Comparison of ENCODE assay signal across 1 cellular context in the genomic region with DNA sequence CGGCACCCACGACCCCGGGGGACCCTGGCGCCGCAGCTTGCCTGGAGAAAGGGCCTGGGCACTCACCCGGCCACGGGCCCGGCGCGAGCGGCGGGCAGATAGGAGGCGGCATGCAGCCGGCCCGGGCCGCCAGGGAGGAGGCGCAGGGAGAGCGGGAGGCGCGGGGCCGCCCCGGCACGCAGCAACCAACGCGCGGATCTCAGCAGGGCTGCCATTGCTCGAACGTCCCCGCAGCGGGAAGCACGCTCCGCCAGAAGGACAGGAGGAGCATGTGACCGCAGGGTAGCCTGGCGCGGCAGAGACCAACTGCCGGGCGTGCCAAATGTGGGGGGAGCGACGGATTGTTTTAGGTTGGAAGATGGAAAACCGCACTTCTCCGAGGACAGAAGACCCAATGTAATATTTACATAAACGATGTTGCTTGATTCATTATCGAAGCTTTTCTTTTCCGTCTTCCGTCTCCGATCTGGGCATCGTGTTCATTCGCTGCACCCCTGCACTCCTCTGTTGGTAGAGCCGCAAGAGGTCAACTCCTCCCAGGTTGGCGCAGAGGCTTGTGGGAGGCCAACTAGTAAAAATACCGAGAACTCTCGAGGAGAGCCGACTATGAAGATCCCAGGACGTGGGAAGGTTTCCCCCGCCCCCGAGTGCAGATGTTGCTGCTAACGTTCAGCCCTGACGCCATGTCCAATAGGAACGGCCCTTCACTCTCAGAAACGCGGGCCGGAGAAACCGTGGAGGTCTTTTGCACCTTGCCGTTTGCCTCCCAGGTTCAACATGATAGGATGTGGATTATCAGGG.
A peak's percentile ranks its signal among the peaks of the same experiment; 100 is the strongest.
TF ChIP-seq lines count a peak whose summit lies in the region.

Gene LRPPRC (minus strand): TSS at position 257 of the 801 bp plus-strand sequence. CDS start 42 bp downstream, at position 215.

TF ChIP-seq in GM12878, 131 proteins besides CTCF, POLR2A, EP300 and RAD21 (continued from another document and continues in another):
- TF ChIP-seq, protein P1, sequence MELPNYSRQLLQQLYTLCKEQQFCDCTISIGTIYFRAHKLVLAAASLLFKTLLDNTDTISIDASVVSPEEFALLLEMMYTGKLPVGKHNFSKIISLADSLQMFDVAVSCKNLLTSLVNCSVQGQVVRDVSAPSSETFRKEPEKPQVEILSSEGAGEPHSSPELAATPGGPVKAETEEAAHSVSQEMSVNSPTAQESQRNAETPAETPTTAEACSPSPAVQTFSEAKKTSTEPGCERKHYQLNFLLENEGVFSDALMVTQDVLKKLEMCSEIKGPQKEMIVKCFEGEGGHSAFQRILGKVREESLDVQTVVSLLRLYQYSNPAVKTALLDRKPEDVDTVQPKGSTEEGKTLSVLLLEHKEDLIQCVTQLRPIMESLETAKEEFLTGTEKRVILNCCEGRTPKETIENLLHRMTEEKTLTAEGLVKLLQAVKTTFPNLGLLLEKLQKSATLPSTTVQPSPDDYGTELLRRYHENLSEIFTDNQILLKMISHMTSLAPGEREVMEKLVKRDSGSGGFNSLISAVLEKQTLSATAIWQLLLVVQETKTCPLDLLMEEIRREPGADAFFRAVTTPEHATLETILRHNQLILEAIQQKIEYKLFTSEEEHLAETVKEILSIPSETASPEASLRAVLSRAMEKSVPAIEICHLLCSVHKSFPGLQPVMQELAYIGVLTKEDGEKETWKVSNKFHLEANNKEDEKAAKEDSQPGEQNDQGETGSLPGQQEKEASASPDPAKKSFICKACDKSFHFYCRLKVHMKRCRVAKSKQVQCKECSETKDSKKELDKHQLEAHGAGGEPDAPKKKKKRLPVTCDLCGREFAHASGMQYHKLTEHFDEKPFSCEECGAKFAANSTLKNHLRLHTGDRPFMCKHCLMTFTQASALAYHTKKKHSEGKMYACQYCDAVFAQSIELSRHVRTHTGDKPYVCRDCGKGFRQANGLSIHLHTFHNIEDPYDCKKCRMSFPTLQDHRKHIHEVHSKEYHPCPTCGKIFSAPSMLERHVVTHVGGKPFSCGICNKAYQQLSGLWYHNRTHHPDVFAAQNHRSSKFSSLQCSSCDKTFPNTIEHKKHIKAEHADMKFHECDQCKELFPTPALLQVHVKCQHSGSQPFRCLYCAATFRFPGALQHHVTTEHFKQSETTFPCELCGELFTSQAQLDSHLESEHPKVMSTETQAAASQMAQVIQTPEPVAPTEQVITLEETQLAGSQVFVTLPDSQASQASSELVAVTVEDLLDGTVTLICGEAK (IDR thresholded peaks at IDR 0.05; ENCODE audit: borderline replicate concordance) = peak; percentile 63; the same call in 1 of the 2 replicates
- TF ChIP-seq MTA3 (IDR thresholded peaks at IDR 0.05; ENCODE audit: borderline replicate concordance, low read length) = no peak
- peak; percentile 100 for TF ChIP-seq KLF5 (IDR thresholded peaks at IDR 0.05; ENCODE audit: partially characterized antibody)
- peak; percentile 60; the same call in 1 of the 2 replicates for TF ChIP-seq NFIC (IDR thresholded peaks at IDR 0.05; ENCODE audit: low read depth, low read length)
- no peak for TF ChIP-seq KDM1A (IDR thresholded peaks at IDR 0.05; ENCODE audit: borderline replicate concordance)
- no peak for TF ChIP-seq ZZZ3 (IDR thresholded peaks at IDR 0.05; ENCODE audit: control insufficient read depth, insufficient read length, low read depth)
- peak; percentile 98 for TF ChIP-seq POLR2AphosphoS5 (IDR thresholded peaks at IDR 0.05; ENCODE audit: low read length)
- TF ChIP-seq, protein P2, sequence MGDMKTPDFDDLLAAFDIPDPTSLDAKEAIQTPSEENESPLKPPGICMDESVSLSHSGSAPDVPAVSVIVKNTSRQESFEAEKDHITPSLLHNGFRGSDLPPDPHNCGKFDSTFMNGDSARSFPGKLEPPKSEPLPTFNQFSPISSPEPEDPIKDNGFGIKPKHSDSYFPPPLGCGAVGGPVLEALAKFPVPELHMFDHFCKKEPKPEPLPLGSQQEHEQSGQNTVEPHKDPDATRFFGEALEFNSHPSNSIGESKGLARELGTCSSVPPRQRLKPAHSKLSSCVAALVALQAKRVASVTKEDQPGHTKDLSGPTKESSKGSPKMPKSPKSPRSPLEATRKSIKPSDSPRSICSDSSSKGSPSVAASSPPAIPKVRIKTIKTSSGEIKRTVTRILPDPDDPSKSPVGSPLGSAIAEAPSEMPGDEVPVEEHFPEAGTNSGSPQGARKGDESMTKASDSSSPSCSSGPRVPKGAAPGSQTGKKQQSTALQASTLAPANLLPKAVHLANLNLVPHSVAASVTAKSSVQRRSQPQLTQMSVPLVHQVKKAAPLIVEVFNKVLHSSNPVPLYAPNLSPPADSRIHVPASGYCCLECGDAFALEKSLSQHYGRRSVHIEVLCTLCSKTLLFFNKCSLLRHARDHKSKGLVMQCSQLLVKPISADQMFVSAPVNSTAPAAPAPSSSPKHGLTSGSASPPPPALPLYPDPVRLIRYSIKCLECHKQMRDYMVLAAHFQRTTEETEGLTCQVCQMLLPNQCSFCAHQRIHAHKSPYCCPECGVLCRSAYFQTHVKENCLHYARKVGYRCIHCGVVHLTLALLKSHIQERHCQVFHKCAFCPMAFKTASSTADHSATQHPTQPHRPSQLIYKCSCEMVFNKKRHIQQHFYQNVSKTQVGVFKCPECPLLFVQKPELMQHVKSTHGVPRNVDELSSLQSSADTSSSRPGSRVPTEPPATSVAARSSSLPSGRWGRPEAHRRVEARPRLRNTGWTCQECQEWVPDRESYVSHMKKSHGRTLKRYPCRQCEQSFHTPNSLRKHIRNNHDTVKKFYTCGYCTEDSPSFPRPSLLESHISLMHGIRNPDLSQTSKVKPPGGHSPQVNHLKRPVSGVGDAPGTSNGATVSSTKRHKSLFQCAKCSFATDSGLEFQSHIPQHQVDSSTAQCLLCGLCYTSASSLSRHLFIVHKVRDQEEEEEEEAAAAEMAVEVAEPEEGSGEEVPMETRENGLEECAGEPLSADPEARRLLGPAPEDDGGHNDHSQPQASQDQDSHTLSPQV (IDR thresholded peaks at IDR 0.05) = no peak
- TF ChIP-seq YBX1 (IDR thresholded peaks at IDR 0.05) = no peak
- TF ChIP-seq GATAD2B (conservative IDR thresholded peaks at IDR 0.05; ENCODE audit: low read depth) = peak; percentile 61
- no peak for TF ChIP-seq ZNF622 (IDR thresholded peaks at IDR 0.05)
- no peak for TF ChIP-seq NRF1 (conservative IDR thresholded peaks at IDR 0.05; ENCODE audit: low read depth, low read length)
- peak; percentile 84; the same call in 2 of the 3 replicates for TF ChIP-seq POU2F2 (IDR thresholded peaks at IDR 0.05; ENCODE audit: borderline replicate concordance, low read depth, low read length)
- TF ChIP-seq IKZF2 (IDR thresholded peaks at IDR 0.05) = no peak
- TF ChIP-seq MAX (IDR thresholded peaks at IDR 0.05; ENCODE audit: low read depth, low read length) = peak; percentile 91
- no peak; the same call in 1 of the 2 replicates for TF ChIP-seq ATF3 (IDR thresholded peaks at IDR 0.05; ENCODE audit: borderline replicate concordance, extremely low read depth, low read depth, low read length)
- peak; percentile 96 for TF ChIP-seq E4F1 (IDR thresholded peaks at IDR 0.05; ENCODE audit: borderline replicate concordance, partially characterized antibody)
- TF ChIP-seq NR2C2 (IDR thresholded peaks at IDR 0.05; ENCODE audit: borderline replicate concordance, control insufficient read depth, insufficient read length, low read depth) = peak; percentile 13
- TF ChIP-seq BRCA1 (IDR thresholded peaks at IDR 0.05; ENCODE audit: low read depth, low read length) = no peak; the same call in 1 of the 2 replicates
- TF ChIP-seq SIX5 (IDR thresholded peaks at IDR 0.05; ENCODE audit: low read depth, low read length, severe bottlenecking) = peak; percentile 68
- peak; percentile 56; the same call in 1 of the 2 replicates for TF ChIP-seq ZSCAN29 (IDR thresholded peaks at IDR 0.05)
- TF ChIP-seq, protein P3, sequence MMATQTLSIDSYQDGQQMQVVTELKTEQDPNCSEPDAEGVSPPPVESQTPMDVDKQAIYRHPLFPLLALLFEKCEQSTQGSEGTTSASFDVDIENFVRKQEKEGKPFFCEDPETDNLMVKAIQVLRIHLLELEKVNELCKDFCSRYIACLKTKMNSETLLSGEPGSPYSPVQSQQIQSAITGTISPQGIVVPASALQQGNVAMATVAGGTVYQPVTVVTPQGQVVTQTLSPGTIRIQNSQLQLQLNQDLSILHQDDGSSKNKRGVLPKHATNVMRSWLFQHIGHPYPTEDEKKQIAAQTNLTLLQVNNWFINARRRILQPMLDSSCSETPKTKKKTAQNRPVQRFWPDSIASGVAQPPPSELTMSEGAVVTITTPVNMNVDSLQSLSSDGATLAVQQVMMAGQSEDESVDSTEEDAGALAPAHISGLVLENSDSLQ (IDR thresholded peaks at IDR 0.05) = peak; percentile 43
- peak; percentile 90; the same call in 1 of the 2 replicates for TF ChIP-seq LARP7 (IDR thresholded peaks at IDR 0.05)
- TF ChIP-seq ATF7 (IDR thresholded peaks at IDR 0.05; ENCODE audit: low read depth) = peak; percentile 100
- TF ChIP-seq NFXL1 (IDR thresholded peaks at IDR 0.05; ENCODE audit: borderline replicate concordance) = no peak
- TF ChIP-seq EED (IDR thresholded peaks at IDR 0.05; ENCODE audit: low read depth) = no peak
- TF ChIP-seq TCF7 (IDR thresholded peaks at IDR 0.05; ENCODE audit: borderline replicate concordance) = peak; percentile 31; the same call in 1 of the 2 replicates
- TF ChIP-seq, protein P4, sequence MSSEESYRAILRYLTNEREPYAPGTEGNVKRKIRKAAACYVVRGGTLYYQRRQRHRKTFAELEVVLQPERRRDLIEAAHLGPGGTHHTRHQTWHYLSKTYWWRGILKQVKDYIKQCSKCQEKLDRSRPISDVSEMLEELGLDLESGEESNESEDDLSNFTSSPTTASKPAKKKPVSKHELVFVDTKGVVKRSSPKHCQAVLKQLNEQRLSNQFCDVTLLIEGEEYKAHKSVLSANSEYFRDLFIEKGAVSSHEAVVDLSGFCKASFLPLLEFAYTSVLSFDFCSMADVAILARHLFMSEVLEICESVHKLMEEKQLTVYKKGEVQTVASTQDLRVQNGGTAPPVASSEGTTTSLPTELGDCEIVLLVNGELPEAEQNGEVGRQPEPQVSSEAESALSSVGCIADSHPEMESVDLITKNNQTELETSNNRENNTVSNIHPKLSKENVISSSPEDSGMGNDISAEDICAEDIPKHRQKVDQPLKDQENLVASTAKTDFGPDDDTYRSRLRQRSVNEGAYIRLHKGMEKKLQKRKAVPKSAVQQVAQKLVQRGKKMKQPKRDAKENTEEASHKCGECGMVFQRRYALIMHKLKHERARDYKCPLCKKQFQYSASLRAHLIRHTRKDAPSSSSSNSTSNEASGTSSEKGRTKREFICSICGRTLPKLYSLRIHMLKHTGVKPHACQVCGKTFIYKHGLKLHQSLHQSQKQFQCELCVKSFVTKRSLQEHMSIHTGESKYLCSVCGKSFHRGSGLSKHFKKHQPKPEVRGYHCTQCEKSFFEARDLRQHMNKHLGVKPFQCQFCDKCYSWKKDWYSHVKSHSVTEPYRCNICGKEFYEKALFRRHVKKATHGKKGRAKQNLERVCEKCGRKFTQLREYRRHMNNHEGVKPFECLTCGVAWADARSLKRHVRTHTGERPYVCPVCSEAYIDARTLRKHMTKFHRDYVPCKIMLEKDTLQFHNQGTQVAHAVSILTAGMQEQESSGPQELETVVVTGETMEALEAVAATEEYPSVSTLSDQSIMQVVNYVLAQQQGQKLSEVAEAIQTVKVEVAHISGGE (CRISPR knock-in tag; IDR thresholded peaks at IDR 0.05) = no peak
- TF ChIP-seq, protein P5, sequence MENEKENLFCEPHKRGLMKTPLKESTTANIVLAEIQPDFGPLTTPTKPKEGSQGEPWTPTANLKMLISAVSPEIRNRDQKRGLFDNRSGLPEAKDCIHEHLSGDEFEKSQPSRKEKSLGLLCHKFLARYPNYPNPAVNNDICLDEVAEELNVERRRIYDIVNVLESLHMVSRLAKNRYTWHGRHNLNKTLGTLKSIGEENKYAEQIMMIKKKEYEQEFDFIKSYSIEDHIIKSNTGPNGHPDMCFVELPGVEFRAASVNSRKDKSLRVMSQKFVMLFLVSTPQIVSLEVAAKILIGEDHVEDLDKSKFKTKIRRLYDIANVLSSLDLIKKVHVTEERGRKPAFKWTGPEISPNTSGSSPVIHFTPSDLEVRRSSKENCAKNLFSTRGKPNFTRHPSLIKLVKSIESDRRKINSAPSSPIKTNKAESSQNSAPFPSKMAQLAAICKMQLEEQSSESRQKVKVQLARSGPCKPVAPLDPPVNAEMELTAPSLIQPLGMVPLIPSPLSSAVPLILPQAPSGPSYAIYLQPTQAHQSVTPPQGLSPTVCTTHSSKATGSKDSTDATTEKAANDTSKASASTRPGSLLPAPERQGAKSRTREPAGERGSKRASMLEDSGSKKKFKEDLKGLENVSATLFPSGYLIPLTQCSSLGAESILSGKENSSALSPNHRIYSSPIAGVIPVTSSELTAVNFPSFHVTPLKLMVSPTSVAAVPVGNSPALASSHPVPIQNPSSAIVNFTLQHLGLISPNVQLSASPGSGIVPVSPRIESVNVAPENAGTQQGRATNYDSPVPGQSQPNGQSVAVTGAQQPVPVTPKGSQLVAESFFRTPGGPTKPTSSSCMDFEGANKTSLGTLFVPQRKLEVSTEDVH (IDR thresholded peaks at IDR 0.05; ENCODE audit: low read depth, partially characterized antibody) = peak; percentile 59
- peak; percentile 91 for TF ChIP-seq NR2F1 (conservative IDR thresholded peaks at IDR 0.05)
- TF ChIP-seq RCOR1 (conservative IDR thresholded peaks at IDR 0.05; ENCODE audit: low read depth, low read length) = no peak; the same call in 1 of the 2 replicates
- no peak for TF ChIP-seq TBL1XR1 (IDR thresholded peaks at IDR 0.05; ENCODE audit: low read depth, low read length)
- peak; percentile 92 for TF ChIP-seq NBN (IDR thresholded peaks at IDR 0.05)
- TF ChIP-seq HDGF (IDR thresholded peaks at IDR 0.05) = no peak; the same call in 1 of the 2 replicates
- TF ChIP-seq TCF3 (IDR thresholded peaks at IDR 0.05; ENCODE audit: borderline replicate concordance, insufficient read depth, low read depth, low read length) = peak; percentile 82; the same call in 1 of the 2 replicates
- peak; percentile 98 for TF ChIP-seq BHLHE40 (IDR thresholded peaks at IDR 0.05; ENCODE audit: borderline replicate concordance in 1 of 2, low read depth in 2 of 2, low read length in 1 of 2)
